In genomic region chr11:44949160-44950035, GRCh38 we compare ENCODE assay signal across 9 cellular contexts. TPM values are rescaled to one million over a fixed set of nuclear protein-coding genes. Genes with fewer than 3 reads are reported as not detected.
A peak's percentile ranks its signal among the peaks of the same experiment; 100 is the strongest.
DNase-seq lines count a peak whose midpoint lies in the region; ATAC-seq, FAIRE-seq and TF ChIP-seq lines count a peak whose summit lies in the region.
"Had no signal": no experiment of that assay in that cellular context is flagged by ENCODE, and none has a peak within 500 bp of the region (broad histone marks: within the 10 kb centered on the region; RNA-seq: fewer than 3 reads in every experiment).

No MANE protein-coding gene starts in this region.

- intact Hi-C loops in K562 (cut with micrococcal nuclease): no loop called here

- in situ Hi-C loops in K562 (cut with MboI): no loop called here

- H3K36me3 ChIP-seq in OCI-LY3 (replicated peaks; ENCODE audit: low read depth, low read length): peaks cover 13% of the 10 kb centered on the region
- no peaks in the 10 kb centered on the region for H3K36me3 ChIP-seq in K562 (ENCODE audit: control insufficient read depth, insufficient read depth, low read length)

- peak overlapping the region; percentile 79 for H3K27ac ChIP-seq in OCI-LY3 (ENCODE audit: low read length)
- H3K27ac ChIP-seq in K562 (ENCODE audit: extremely low read depth, low read depth, low read length): no peak overlapping the region

- H2AFZ ChIP-seq in OCI-LY3 (ENCODE audit: low read depth, low read length) (no peak overlapping the region), K562 (ENCODE audit: low read depth, low read length) (no peak overlapping the region)

- H3K9me3 ChIP-seq in OCI-LY3 (ENCODE audit: insufficient read depth, low read length) (no peaks in the 10 kb centered on the region), K562 (replicated peaks; ENCODE audit: control insufficient read depth, insufficient read depth, low read depth, low read length) (no peaks in the 10 kb centered on the region)

- FAIRE-seq in K562 (lab: Jason Lieb, UNC): no peak
- FAIRE-seq: A204.1 had no signal

- 12% methylated on average over 30 of the region's 57 CpGs for WGBS in K562 (ENCODE audit: insufficient coverage, low coverage, missing lambda C conversion rate)

- H4K20me1 ChIP-seq in OCI-LY3 (ENCODE audit: insufficient read depth, low read length): peaks cover 45% of the 10 kb centered on the region
- peaks cover 16% of the 10 kb centered on the region; the same call in 1 of the 2 replicates for H4K20me1 ChIP-seq in K562 (replicated peaks; ENCODE audit: control insufficient read depth, insufficient read depth, low read length)

- POLR2A ChIA-PET in K562 (lab: Yijun Ruan, JAX): interaction anchor here (1.0 kb wide), 1 partner anchor 18 kb away, joined by 4 read pairs; no protein-coding TSS in a partner anchor

- no peak for TF ChIP-seq POLR2A in K562 (conservative IDR thresholded peaks at IDR 0.05)

- no peak for TF ChIP-seq EP300 in K562 (IDR thresholded peaks at IDR 0.05; ENCODE audit: low read length)

- H3K4me1 ChIP-seq in OCI-LY3 (ENCODE audit: low read length) (peaks cover 50% of the 10 kb centered on the region), K562 (replicated peaks in 1 of 2; ENCODE audit: control insufficient read depth in 2 of 2, insufficient read depth in 2 of 2, low read length in 2 of 2) (peaks cover 0 to 22% of the 10 kb centered on the region in 2 experiments; a peak in 3 of 5 replicates)

- H3K4me3 ChIP-seq in OCI-LY3 (ENCODE audit: low read length) (peak overlapping the region; percentile 100), K562 (peak overlapping the region; percentile 16; the same call in 1 of the 2 replicates)

- DNase-seq in DMS 273 (lab: John Stamatoyannopoulos, UW; ENCODE audit: unreplicated experiment) (peak; percentile 51), DMS 273 treated with DMSO at 0.1 percent for 48 hours (lab: John Stamatoyannopoulos, UW) (no peak), K562 (ENCODE audit: extremely low read depth in 1 of 4, low spot score in 3 of 4) (peak; percentile 30 to 48 (median 48)), iris pigment epithelial cell (ENCODE audit: low read depth) (peak; percentile 69), COLO829 (ENCODE audit: low spot score) (no peak)
- peak; percentile 30 for DNase-seq in stimulated activated CD4-positive, alpha-beta T cell treated with anti-CD3 and anti-CD28 coated beads, Interleukin-4, amount 100 ng/mL, for 1 hour

- H3K79me2 ChIP-seq in OCI-LY3 (ENCODE audit: low read length) (peaks cover 56% of the 10 kb centered on the region), K562 (ENCODE audit: control insufficient read depth, insufficient read depth, low read length) (no peaks in the 10 kb centered on the region)

- no TSS peak for BruUV-seq in K562 (replicated peaks; lab: Mats Ljungman, UMichigan)

- TF ChIP-seq CTCF in OCI-LY3 (IDR thresholded peaks at IDR 0.05; ENCODE audit: low read depth, low read length): peak; percentile 74
- TF ChIP-seq CTCF in K562 (IDR thresholded peaks at IDR 0.05 in 2 of 3, conservative IDR thresholded peaks at IDR 0.05 in 1 of 3; ENCODE audit: insufficient read depth in 2 of 3, low read depth in 1 of 3, low read length in 3 of 3): peak; percentile 41 to 56 (median 45); a peak in 5 of 6 replicates

- peak; percentile 65 for ATAC-seq in K562
- no peak for ATAC-seq in GM21786 (IDR thresholded peaks at IDR 0.05; ENCODE audit: unreplicated experiment)

- H3K9ac ChIP-seq in OCI-LY3 (ENCODE audit: low read length) (peak overlapping the region; percentile 100), K562 (ENCODE audit: insufficient read depth in 1 of 2, low read depth in 2 of 2, low read length in 2 of 2) (no peak overlapping the region)

- H3K4me2 ChIP-seq in OCI-LY3 (ENCODE audit: low read length) (peak overlapping the region; percentile 82), K562 (ENCODE audit: insufficient read depth, low read length) (no peak overlapping the region)

- no peaks in the 10 kb centered on the region for H3K9me1 ChIP-seq in K562 (ENCODE audit: control insufficient read depth, insufficient read depth, low read length)

- H3K27me3 ChIP-seq in OCI-LY3 (ENCODE audit: low read depth, low read length): no peaks in the 10 kb centered on the region
- H3K27me3 ChIP-seq in K562 (ENCODE audit: control insufficient read depth in 2 of 2, insufficient read depth in 2 of 2, low read length in 2 of 2): peaks cover 0 to 18% of the 10 kb centered on the region in 2 experiments; a peak in 2 of 5 replicates

- CTCF ChIA-PET in K562 (lab: Yijun Ruan, JAX; ENCODE audit: low intra/inter-chr PET ratio): interaction anchor here (0.6 kb wide), 1 partner anchor 17 kb away, joined by 5 read pairs; no protein-coding TSS in a partner anchor

- TF ChIP-seq RAD21 in K562 (CRISPR knock-in tag; conservative IDR thresholded peaks at IDR 0.05 in 1 of 2, IDR thresholded peaks at IDR 0.05 in 1 of 2): 0 out of 4 replicates have a peak, but pooled peaks of 1 of the 2 experiments have one; percentile 14

TF ChIP-seq in K562, 482 proteins besides CTCF, POLR2A, EP300 and RAD21:
- TF ChIP-seq ZBTB7A (IDR thresholded peaks at IDR 0.05; ENCODE audit: borderline replicate concordance, control insufficient read depth, low read depth, low read length) (peak; percentile 50; the same call in 1 of the 2 replicates), GABPB2 (CRISPR knock-in tag; conservative IDR thresholded peaks at IDR 0.05) (no peak), ZKSCAN8 (CRISPR knock-in tag; IDR thresholded peaks at IDR 0.05) (no peak), ZBTB33 (CRISPR knock-in tag; IDR thresholded peaks at IDR 0.05) (peak; percentile 14; the same call in 1 of the 2 replicates)

RNA-seq across cellular contexts. Expression of gene TP53I11, which starts 1.3 kb away (rescaled TPM):
- total RNA-seq in K562 (2011; cell fraction: chromatin; rRNA removed; ENCODE audit: low replicate concordance): 2.5 and 10.1 TPM in 2 replicates
- 2.9 and 5.0 TPM in 2 replicates for total RNA-seq in K562 (2011; cell fraction: nucleolus; rRNA removed)
- total RNA-seq in K562 (2011; cell fraction: nucleoplasm; rRNA removed): 4.4 and 8.5 TPM in 2 replicates
- total RNA-seq in K562 (2014; rRNA removed): 0.82 and 1.2 TPM in 2 replicates
- 0.25 and 0.32 TPM in 2 replicates for total RNA-seq in K562 (2014; rRNA removed; fragmentation: Illumina TruSeq; extraction: Trizol)
- 0.14 and 0.45 TPM in 2 replicates for total RNA-seq in K562 (2015; rRNA removed; fragmentation: Illumina TruSeq; extraction: Trizol)
- 1.4 TPM in 2 replicates for total RNA-seq in K562 (2021)
- 2.5 and 3.0 TPM in 2 replicates for polyA plus RNA-seq in K562 (2011; rRNA removed)
- 4.0 and 5.6 TPM in 2 replicates for polyA plus RNA-seq in K562 (2011; cell fraction: cytosol; rRNA removed)
- 7.9 and 11.7 TPM in 2 replicates for polyA plus RNA-seq in K562 (2011; cell fraction: nucleus; rRNA removed)
- 1.1 and 1.4 TPM in 2 replicates for polyA plus RNA-seq in K562 (2012)
- polyA plus RNA-seq in K562 (2014; fragmentation: Illumina TruSeq; extraction: Trizol): 0.70 and 1.3 TPM in 2 replicates
- polyA plus RNA-seq in K562 (2014; fragmentation: Nextera tagmentation; extraction: Ambion mirVana): not detected
- polyA plus RNA-seq in K562 (2014; rRNA removed): 0.70 and 2.5 TPM in 2 replicates
- polyA minus RNA-seq in K562 (2011; rRNA and poly(A)+ RNA removed): 2.3 and 3.0 TPM in 2 replicates
- 3.3 and 5.7 TPM in 2 replicates for polyA minus RNA-seq in K562 (2011; cell fraction: cytosol; rRNA and poly(A)+ RNA removed)
- polyA minus RNA-seq in K562 (2011; cell fraction: nucleus; rRNA and poly(A)+ RNA removed): 9.4 and 11.0 TPM in 2 replicates

Comparison
In these comparisons a context has a peak if more than half of its experiments do, and no peak if none do; other contexts are left out.
1. DNase-seq: peak in DMS 273 (single experiment), K562 (4 of 4), iris pigment epithelial cell (single experiment) and stimulated activated CD4-positive, alpha-beta T cell treated with anti-CD3 and anti-CD28 coated beads, Interleukin-4, amount 100 ng/mL, for 1 hour (single experiment); none in DMS 273 treated with DMSO at 0.1 percent for 48 hours (single experiment) and COLO829 (single experiment).